ENCODE assay signal across 1 cellular context in the genomic region with DNA sequence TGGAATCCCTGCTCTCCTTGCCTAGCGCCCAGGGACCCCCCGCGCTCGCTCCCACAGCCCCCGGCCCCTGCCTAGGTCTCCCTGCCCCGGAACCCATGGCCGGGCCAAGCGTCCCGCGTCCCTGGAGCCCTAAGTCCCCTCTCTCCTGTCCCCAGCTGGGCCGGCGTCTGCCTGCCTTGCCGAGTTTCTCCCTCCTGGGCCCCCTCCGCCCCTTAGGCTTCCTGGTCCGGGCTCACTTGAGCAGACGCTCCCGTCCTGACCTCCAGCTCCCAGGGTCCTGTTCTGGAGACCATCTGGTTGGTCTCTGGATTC.
TF ChIP-seq lines count a peak whose summit lies in the region.

No MANE protein-coding gene starts in this region.

TF ChIP-seq in H1, 55 proteins besides CTCF, POLR2A, EP300 and RAD21:
- TF ChIP-seq SP4 (IDR thresholded peaks at IDR 0.05; ENCODE audit: low read length) (no peak), TCF12 (IDR thresholded peaks at IDR 0.05; ENCODE audit: low read depth, low read length) (no peak), JUN (IDR thresholded peaks at IDR 0.05; ENCODE audit: low read depth, low read length) (no peak), RBBP5 (IDR thresholded peaks at IDR 0.05; ENCODE audit: borderline replicate concordance, low read depth, low read length) (no peak), TEAD4 (IDR thresholded peaks at IDR 0.05; ENCODE audit: low read depth, low read length) (no peak), JUND (IDR thresholded peaks at IDR 0.05; ENCODE audit: low read length) (no peak), SIRT6 (IDR thresholded peaks at IDR 0.05; ENCODE audit: low read length) (no peak), EGR1 (IDR thresholded peaks at IDR 0.05; ENCODE audit: borderline replicate concordance, low read depth, low read length) (no peak), CREB1 (IDR thresholded peaks at IDR 0.05) (no peak), CTBP2 (IDR thresholded peaks at IDR 0.05; ENCODE audit: borderline replicate concordance, insufficient read depth, insufficient read length, low read length) (no peak), SIX5 (IDR thresholded peaks at IDR 0.05; ENCODE audit: low read depth, low read length) (no peak), RNF2 (IDR thresholded peaks at IDR 0.05; ENCODE audit: borderline replicate concordance, low read depth, low read length, missing control alignments, poor library complexity, severe bottlenecking) (no peak), CBX5 (IDR thresholded peaks at IDR 0.05; ENCODE audit: low read depth, low read length) (no peak), ZNF274 (IDR thresholded peaks at IDR 0.05; ENCODE audit: borderline replicate concordance, extremely low read depth, low read length) (no peak), TAF1 (IDR thresholded peaks at IDR 0.05; ENCODE audit: low read depth, low read length) (no peak), ATF3 (IDR thresholded peaks at IDR 0.05; ENCODE audit: insufficient read depth, low read depth, low read length) (no peak), SAP30 (IDR thresholded peaks at IDR 0.05; ENCODE audit: insufficient read depth, insufficient replicate concordance, low read length) (no peak), CHD2 (IDR thresholded peaks at IDR 0.05; ENCODE audit: low read length) (no peak), KDM1A (IDR thresholded peaks at IDR 0.05; ENCODE audit: borderline replicate concordance, low read length) (no peak)
